Comparison of ENCODE assay signal across 1 cellular context in the genomic region with DNA sequence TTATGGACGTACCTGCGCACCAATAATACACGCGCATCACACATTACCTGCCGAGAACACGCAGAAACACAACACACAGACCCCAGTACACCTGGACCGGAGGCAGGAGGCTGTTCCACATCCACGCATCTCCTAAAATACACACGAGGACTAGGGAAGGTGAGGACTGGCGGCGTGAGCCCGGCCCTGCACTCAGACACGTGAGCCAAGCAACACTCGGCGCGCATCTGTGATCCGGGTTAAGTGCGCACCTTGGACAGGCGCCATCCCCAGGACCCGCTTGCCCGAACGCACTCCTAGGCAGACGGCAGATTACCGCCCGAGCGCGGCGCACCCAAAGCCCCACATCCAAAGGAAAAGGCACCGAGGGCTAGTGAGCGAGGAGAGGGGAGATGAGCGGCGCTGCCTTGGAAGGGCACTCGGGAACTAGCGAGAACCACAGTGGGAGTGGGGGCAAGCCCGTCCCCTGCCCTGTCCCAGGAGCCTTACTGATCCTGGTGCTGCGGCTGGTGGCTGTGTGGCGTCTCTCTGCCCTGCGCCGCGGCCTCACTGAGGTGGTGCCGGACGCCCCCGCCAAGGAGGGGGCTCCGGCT.
A peak's percentile ranks its signal among the peaks of the same experiment; 100 is the strongest.
TF ChIP-seq lines count a peak whose summit lies in the region.

No MANE protein-coding gene starts in this region.

TF ChIP-seq in HepG2, 621 proteins besides CTCF, POLR2A, EP300 and RAD21 (continued from another document and continues in another):
- TF ChIP-seq, protein P1, sequence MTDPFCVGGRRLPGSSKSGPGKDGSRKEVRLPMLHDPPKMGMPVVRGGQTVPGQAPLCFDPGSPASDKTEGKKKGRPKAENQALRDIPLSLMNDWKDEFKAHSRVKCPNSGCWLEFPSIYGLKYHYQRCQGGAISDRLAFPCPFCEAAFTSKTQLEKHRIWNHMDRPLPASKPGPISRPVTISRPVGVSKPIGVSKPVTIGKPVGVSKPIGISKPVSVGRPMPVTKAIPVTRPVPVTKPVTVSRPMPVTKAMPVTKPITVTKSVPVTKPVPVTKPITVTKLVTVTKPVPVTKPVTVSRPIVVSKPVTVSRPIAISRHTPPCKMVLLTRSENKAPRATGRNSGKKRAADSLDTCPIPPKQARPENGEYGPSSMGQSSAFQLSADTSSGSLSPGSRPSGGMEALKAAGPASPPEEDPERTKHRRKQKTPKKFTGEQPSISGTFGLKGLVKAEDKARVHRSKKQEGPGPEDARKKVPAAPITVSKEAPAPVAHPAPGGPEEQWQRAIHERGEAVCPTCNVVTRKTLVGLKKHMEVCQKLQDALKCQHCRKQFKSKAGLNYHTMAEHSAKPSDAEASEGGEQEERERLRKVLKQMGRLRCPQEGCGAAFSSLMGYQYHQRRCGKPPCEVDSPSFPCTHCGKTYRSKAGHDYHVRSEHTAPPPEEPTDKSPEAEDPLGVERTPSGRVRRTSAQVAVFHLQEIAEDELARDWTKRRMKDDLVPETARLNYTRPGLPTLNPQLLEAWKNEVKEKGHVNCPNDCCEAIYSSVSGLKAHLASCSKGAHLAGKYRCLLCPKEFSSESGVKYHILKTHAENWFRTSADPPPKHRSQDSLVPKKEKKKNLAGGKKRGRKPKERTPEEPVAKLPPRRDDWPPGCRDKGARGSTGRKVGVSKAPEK (CRISPR knock-in tag; IDR thresholded peaks at IDR 0.05; ENCODE audit: borderline replicate concordance) = no peak
- TF ChIP-seq, protein P2, sequence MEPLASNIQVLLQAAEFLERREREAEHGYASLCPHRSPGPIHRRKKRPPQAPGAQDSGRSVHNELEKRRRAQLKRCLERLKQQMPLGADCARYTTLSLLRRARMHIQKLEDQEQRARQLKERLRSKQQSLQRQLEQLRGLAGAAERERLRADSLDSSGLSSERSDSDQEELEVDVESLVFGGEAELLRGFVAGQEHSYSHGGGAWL (CRISPR knock-in tag; IDR thresholded peaks at IDR 0.05) = no peak
- no peak; the same call in 1 of the 2 replicates for TF ChIP-seq IRX3 (CRISPR knock-in tag; IDR thresholded peaks at IDR 0.05; ENCODE audit: borderline replicate concordance, low read depth)
- TF ChIP-seq RFXAP (CRISPR knock-in tag; IDR thresholded peaks at IDR 0.05; ENCODE audit: borderline replicate concordance) = no peak
- no peak for TF ChIP-seq SP140L (CRISPR knock-in tag; IDR thresholded peaks at IDR 0.05; ENCODE audit: borderline replicate concordance)
- no peak for TF ChIP-seq ZSCAN22 (CRISPR knock-in tag; IDR thresholded peaks at IDR 0.05)
- TF ChIP-seq, protein P3, sequence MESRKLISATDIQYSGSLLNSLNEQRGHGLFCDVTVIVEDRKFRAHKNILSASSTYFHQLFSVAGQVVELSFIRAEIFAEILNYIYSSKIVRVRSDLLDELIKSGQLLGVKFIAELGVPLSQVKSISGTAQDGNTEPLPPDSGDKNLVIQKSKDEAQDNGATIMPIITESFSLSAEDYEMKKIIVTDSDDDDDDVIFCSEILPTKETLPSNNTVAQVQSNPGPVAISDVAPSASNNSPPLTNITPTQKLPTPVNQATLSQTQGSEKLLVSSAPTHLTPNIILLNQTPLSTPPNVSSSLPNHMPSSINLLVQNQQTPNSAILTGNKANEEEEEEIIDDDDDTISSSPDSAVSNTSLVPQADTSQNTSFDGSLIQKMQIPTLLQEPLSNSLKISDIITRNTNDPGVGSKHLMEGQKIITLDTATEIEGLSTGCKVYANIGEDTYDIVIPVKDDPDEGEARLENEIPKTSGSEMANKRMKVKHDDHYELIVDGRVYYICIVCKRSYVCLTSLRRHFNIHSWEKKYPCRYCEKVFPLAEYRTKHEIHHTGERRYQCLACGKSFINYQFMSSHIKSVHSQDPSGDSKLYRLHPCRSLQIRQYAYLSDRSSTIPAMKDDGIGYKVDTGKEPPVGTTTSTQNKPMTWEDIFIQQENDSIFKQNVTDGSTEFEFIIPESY (CRISPR knock-in tag; IDR thresholded peaks at IDR 0.05) = no peak
- no peak for TF ChIP-seq KDM2A (CRISPR knock-in tag; IDR thresholded peaks at IDR 0.05; ENCODE audit: borderline replicate concordance, low read depth)
- TF ChIP-seq ZNF605 (CRISPR knock-in tag; IDR thresholded peaks at IDR 0.05) = no peak
- TF ChIP-seq, protein P4, sequence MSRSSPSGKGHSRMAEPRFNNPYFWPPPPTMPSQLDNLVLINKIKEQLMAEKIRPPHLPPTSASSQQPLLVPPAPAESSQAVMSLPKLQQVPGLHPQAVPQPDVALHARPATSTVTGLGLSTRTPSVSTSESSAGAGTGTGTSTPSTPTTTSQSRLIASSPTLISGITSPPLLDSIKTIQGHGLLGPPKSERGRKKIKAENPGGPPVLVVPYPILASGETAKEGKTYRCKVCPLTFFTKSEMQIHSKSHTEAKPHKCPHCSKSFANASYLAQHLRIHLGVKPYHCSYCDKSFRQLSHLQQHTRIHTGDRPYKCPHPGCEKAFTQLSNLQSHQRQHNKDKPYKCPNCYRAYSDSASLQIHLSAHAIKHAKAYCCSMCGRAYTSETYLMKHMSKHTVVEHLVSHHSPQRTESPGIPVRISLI (CRISPR knock-in tag; IDR thresholded peaks at IDR 0.05; ENCODE audit: borderline replicate concordance) = no peak
- TF ChIP-seq MXI1 (IDR thresholded peaks at IDR 0.05; ENCODE audit: borderline replicate concordance, low read depth, low read length) = 0 out of 3 replicates have a peak, but pooled peaks have one; percentile 11
- TF ChIP-seq, protein P5, sequence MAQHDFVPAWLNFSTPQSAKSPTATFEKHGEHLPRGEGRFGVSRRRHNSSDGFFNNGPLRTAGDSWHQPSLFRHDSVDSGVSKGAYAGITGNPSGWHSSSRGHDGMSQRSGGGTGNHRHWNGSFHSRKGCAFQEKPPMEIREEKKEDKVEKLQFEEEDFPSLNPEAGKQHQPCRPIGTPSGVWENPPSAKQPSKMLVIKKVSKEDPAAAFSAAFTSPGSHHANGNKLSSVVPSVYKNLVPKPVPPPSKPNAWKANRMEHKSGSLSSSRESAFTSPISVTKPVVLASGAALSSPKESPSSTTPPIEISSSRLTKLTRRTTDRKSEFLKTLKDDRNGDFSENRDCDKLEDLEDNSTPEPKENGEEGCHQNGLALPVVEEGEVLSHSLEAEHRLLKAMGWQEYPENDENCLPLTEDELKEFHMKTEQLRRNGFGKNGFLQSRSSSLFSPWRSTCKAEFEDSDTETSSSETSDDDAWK (CRISPR knock-in tag; IDR thresholded peaks at IDR 0.05) = no peak
- no peak for TF ChIP-seq TGIF2 (CRISPR knock-in tag; IDR thresholded peaks at IDR 0.05)
- TF ChIP-seq GLI4 (CRISPR knock-in tag; IDR thresholded peaks at IDR 0.05; ENCODE audit: borderline replicate concordance) = peak; percentile 43; the same call in 1 of the 2 replicates
- TF ChIP-seq ZNF329 (CRISPR knock-in tag; IDR thresholded peaks at IDR 0.05; ENCODE audit: low read depth) = 0 out of 2 replicates have a peak, but pooled peaks have one; percentile 13
- TF ChIP-seq, protein P6, sequence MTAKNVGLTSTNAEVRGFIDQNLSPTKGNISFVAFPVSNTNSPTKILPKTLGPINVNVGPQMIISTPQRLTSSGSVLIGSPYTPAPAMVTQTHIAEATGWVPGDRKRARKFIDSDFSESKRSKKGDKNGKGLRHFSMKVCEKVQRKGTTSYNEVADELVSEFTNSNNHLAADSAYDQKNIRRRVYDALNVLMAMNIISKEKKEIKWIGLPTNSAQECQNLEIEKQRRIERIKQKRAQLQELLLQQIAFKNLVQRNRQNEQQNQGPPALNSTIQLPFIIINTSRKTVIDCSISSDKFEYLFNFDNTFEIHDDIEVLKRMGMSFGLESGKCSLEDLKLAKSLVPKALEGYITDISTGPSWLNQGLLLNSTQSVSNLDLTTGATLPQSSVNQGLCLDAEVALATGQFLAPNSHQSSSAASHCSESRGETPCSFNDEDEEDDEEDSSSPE (CRISPR knock-in tag; IDR thresholded peaks at IDR 0.05) = no peak
- TF ChIP-seq, protein P7, sequence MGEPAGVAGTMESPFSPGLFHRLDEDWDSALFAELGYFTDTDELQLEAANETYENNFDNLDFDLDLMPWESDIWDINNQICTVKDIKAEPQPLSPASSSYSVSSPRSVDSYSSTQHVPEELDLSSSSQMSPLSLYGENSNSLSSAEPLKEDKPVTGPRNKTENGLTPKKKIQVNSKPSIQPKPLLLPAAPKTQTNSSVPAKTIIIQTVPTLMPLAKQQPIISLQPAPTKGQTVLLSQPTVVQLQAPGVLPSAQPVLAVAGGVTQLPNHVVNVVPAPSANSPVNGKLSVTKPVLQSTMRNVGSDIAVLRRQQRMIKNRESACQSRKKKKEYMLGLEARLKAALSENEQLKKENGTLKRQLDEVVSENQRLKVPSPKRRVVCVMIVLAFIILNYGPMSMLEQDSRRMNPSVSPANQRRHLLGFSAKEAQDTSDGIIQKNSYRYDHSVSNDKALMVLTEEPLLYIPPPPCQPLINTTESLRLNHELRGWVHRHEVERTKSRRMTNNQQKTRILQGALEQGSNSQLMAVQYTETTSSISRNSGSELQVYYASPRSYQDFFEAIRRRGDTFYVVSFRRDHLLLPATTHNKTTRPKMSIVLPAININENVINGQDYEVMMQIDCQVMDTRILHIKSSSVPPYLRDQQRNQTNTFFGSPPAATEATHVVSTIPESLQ (CRISPR knock-in tag; conservative IDR thresholded peaks at IDR 0.05) = no peak
- no peak for TF ChIP-seq MAFF (IDR thresholded peaks at IDR 0.05; ENCODE audit: low read depth, low read length)
- no peak for TF ChIP-seq ZNF670 (CRISPR knock-in tag; IDR thresholded peaks at IDR 0.05; ENCODE audit: borderline replicate concordance)
- no peak for TF ChIP-seq BCL6 (CRISPR knock-in tag; IDR thresholded peaks at IDR 0.05)
- TF ChIP-seq IKZF1 (IDR thresholded peaks at IDR 0.05) = no peak
- TF ChIP-seq, protein P8, sequence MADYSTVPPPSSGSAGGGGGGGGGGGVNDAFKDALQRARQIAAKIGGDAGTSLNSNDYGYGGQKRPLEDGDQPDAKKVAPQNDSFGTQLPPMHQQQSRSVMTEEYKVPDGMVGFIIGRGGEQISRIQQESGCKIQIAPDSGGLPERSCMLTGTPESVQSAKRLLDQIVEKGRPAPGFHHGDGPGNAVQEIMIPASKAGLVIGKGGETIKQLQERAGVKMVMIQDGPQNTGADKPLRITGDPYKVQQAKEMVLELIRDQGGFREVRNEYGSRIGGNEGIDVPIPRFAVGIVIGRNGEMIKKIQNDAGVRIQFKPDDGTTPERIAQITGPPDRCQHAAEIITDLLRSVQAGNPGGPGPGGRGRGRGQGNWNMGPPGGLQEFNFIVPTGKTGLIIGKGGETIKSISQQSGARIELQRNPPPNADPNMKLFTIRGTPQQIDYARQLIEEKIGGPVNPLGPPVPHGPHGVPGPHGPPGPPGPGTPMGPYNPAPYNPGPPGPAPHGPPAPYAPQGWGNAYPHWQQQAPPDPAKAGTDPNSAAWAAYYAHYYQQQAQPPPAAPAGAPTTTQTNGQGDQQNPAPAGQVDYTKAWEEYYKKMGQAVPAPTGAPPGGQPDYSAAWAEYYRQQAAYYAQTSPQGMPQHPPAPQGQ (CRISPR knock-in tag; IDR thresholded peaks at IDR 0.05; ENCODE audit: borderline replicate concordance) = no peak
- TF ChIP-seq, protein P9, sequence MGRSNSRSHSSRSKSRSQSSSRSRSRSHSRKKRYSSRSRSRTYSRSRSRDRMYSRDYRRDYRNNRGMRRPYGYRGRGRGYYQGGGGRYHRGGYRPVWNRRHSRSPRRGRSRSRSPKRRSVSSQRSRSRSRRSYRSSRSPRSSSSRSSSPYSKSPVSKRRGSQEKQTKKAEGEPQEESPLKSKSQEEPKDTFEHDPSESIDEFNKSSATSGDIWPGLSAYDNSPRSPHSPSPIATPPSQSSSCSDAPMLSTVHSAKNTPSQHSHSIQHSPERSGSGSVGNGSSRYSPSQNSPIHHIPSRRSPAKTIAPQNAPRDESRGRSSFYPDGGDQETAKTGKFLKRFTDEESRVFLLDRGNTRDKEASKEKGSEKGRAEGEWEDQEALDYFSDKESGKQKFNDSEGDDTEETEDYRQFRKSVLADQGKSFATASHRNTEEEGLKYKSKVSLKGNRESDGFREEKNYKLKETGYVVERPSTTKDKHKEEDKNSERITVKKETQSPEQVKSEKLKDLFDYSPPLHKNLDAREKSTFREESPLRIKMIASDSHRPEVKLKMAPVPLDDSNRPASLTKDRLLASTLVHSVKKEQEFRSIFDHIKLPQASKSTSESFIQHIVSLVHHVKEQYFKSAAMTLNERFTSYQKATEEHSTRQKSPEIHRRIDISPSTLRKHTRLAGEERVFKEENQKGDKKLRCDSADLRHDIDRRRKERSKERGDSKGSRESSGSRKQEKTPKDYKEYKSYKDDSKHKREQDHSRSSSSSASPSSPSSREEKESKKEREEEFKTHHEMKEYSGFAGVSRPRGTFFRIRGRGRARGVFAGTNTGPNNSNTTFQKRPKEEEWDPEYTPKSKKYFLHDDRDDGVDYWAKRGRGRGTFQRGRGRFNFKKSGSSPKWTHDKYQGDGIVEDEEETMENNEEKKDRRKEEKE (IDR thresholded peaks at IDR 0.05) = no peak
- TF ChIP-seq, protein P10, sequence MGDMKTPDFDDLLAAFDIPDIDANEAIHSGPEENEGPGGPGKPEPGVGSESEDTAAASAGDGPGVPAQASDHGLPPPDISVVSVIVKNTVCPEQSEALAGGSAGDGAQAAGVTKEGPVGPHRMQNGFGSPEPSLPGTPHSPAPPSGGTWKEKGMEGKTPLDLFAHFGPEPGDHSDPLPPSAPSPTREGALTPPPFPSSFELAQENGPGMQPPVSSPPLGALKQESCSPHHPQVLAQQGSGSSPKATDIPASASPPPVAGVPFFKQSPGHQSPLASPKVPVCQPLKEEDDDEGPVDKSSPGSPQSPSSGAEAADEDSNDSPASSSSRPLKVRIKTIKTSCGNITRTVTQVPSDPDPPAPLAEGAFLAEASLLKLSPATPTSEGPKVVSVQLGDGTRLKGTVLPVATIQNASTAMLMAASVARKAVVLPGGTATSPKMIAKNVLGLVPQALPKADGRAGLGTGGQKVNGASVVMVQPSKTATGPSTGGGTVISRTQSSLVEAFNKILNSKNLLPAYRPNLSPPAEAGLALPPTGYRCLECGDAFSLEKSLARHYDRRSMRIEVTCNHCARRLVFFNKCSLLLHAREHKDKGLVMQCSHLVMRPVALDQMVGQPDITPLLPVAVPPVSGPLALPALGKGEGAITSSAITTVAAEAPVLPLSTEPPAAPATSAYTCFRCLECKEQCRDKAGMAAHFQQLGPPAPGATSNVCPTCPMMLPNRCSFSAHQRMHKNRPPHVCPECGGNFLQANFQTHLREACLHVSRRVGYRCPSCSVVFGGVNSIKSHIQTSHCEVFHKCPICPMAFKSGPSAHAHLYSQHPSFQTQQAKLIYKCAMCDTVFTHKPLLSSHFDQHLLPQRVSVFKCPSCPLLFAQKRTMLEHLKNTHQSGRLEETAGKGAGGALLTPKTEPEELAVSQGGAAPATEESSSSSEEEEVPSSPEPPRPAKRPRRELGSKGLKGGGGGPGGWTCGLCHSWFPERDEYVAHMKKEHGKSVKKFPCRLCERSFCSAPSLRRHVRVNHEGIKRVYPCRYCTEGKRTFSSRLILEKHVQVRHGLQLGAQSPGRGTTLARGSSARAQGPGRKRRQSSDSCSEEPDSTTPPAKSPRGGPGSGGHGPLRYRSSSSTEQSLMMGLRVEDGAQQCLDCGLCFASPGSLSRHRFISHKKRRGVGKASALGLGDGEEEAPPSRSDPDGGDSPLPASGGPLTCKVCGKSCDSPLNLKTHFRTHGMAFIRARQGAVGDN (CRISPR knock-in tag; IDR thresholded peaks at IDR 0.05) = peak; percentile 73; the same call in 1 of the 2 replicates
- TF ChIP-seq NKX3-1 (CRISPR knock-in tag; IDR thresholded peaks at IDR 0.05) = no peak
- TF ChIP-seq EED (CRISPR knock-in tag; IDR thresholded peaks at IDR 0.05) = peak; percentile 92
- no peak for TF ChIP-seq ZFP41 (CRISPR knock-in tag; IDR thresholded peaks at IDR 0.05; ENCODE audit: borderline replicate concordance)
